In genomic region chr12:96193725-96194571, GRCh38 we compare ENCODE assay signal across 8 cellular contexts. TPM values are rescaled to one million over a fixed set of nuclear protein-coding genes. Genes with fewer than 3 reads are reported as not detected.
A peak's percentile ranks its signal among the peaks of the same experiment; 100 is the strongest.
DNase-seq lines count a peak whose midpoint lies in the region; ATAC-seq and TF ChIP-seq lines count a peak whose summit lies in the region.

TSS of gene ELK3 (plus strand) at chr12:96194375.

- H3K4me1 ChIP-seq in MM.1S (ENCODE audit: low read length), result peaks cover 26% of the 10 kb centered on the region
- peaks cover 9% of the 10 kb centered on the region for H3K4me1 ChIP-seq in body of pancreas
- peaks cover 7% of the 10 kb centered on the region for H3K4me1 ChIP-seq in hepatocyte (ENCODE audit: insufficient read depth)

- peak within 1 kb of the TSS; percentile 91 for H3K9ac ChIP-seq in MM.1S (ENCODE audit: low read length)

- H3K4me3 Mint-ChIP-seq in T-helper 2 cell treated with Interferon-gamma antibody and Interleukin-4, amounts not matched to agents 5 μg/mL and 100 μg/mL, for 36 hours, result peak within 1 kb of the TSS; percentile 94

- H3K9me3 ChIP-seq in MM.1S (replicated peaks; ENCODE audit: insufficient read depth, low read length) (no peaks in the 10 kb centered on the region), body of pancreas (no peaks in the 10 kb centered on the region), hepatocyte (ENCODE audit: low read depth) (no peaks in the 10 kb centered on the region)

- H3K9me2 ChIP-seq in MM.1S (replicated peaks; ENCODE audit: insufficient read depth, low read length) (no peaks in the 10 kb centered on the region), hepatocyte (replicated peaks; ENCODE audit: insufficient read depth) (no peaks in the 10 kb centered on the region)

- WGBS in body of pancreas, 2 donors, result 5 to 11% methylated on average over 33 to 42 of the region's 75 CpGs
- WGBS in hepatocyte (ENCODE audit: low lambda C conversion rate, missing lambda C conversion rate), result 5% methylated on average over 48 of the region's 75 CpGs

- H3K27ac Mint-ChIP-seq in T-helper 2 cell treated with Interferon-gamma antibody and Interleukin-4, amounts not matched to agents 5 μg/mL and 100 μg/mL, for 36 hours, result peak within 1 kb of the TSS; percentile 94

- H3K36me3 ChIP-seq in MM.1S (replicated peaks; ENCODE audit: insufficient read depth, low read length) (no peaks in the 10 kb centered on the region), body of pancreas (replicated peaks in 1 of 2; ENCODE audit: insufficient read depth in 1 of 2, low read depth in 2 of 2) (no peaks in the 10 kb centered on the region), hepatocyte (replicated peaks; ENCODE audit: insufficient read depth, low read depth) (no peaks in the 10 kb centered on the region)

- peaks cover 38% of the 10 kb centered on the region for H3F3A ChIP-seq in MM.1S (ENCODE audit: insufficient read depth, low read length)

- ATAC-seq in body of pancreas (peak; percentile 85), sciatic nerve (peak; percentile 67)

- peaks cover 2% of the 10 kb centered on the region for H3K27me3 Mint-ChIP-seq in T-helper 2 cell treated with Interferon-gamma antibody and Interleukin-4, amounts not matched to agents 5 μg/mL and 100 μg/mL, for 36 hours (ENCODE audit: low read depth)

- H3K36me3 Mint-ChIP-seq in T-helper 2 cell treated with Interferon-gamma antibody and Interleukin-4, amounts not matched to agents 5 μg/mL and 100 μg/mL, for 36 hours (ENCODE audit: low read depth), result peaks cover 7% of the 10 kb centered on the region

- peak; percentile 82 for DNase-seq in ELR (ENCODE audit: low read depth)
- DNase-seq in H4 (ENCODE audit: low spot score), result peak; percentile 58
- DNase-seq in MM.1S, result peak; percentile 60
- peak; percentile 50 for DNase-seq in T-helper 2 cell treated with Interferon-gamma antibody and Interleukin-4, amounts not matched to agents 5 μg/mL and 100 μg/mL, for 36 hours (ENCODE audit: low spot score)
- DNase-seq in body of pancreas, result peak; percentile 63 to 74 (median 72)
- peak; percentile 79 for DNase-seq in hepatocyte (ENCODE audit: low spot score)
- peak; percentile 74 for DNase-seq in sciatic nerve (ENCODE audit: low spot score)
- no peak for DNase-seq in hippocampal formation (lab: John Stamatoyannopoulos, UW)

- intact Hi-C loops in body of pancreas (cut with DNase I), result no loop called here
- intact Hi-C loops in sciatic nerve (cut with DNase I), result no loop called here

- H3K27ac ChIP-seq in MM.1S (ENCODE audit: low read length) (peak within 1 kb of the TSS; percentile 100), body of pancreas (peak within 1 kb of the TSS; percentile 40 to 78 (median 70)), hepatocyte (peak within 1 kb of the TSS; percentile 92)

- H3K4me1 Mint-ChIP-seq in T-helper 2 cell treated with Interferon-gamma antibody and Interleukin-4, amounts not matched to agents 5 μg/mL and 100 μg/mL, for 36 hours (ENCODE audit: low read depth), result peaks cover 43% of the 10 kb centered on the region

- peak; percentile 27 to 72 (median 68) for TF ChIP-seq POLR2A in body of pancreas (IDR thresholded peaks at IDR 0.05)

- peak within 1 kb of the TSS; percentile 99 for H3K4me3 ChIP-seq in MM.1S (ENCODE audit: low read length)
- H3K4me3 ChIP-seq in body of pancreas, result peak within 1 kb of the TSS; percentile 58 to 72
- H3K4me3 ChIP-seq in hepatocyte, result peak within 1 kb of the TSS; percentile 88

- H3K79me2 ChIP-seq in MM.1S (ENCODE audit: low read length) (peaks cover 37% of the 10 kb centered on the region), hepatocyte (peaks cover 22% of the 10 kb centered on the region)

- H4K20me1 ChIP-seq in MM.1S (ENCODE audit: insufficient read depth, low read length), result no peaks in the 10 kb centered on the region
- H4K20me1 ChIP-seq in hepatocyte (ENCODE audit: insufficient read depth, poor library complexity, severe bottlenecking), result no peaks in the 10 kb centered on the region

- H3K27me3 ChIP-seq in MM.1S (replicated peaks; ENCODE audit: insufficient read depth, low read length), result no peaks in the 10 kb centered on the region
- H3K27me3 ChIP-seq in body of pancreas, result no peaks in the 10 kb centered on the region
- no peaks in the 10 kb centered on the region for H3K27me3 ChIP-seq in hepatocyte

- H3K9me3 Mint-ChIP-seq in T-helper 2 cell treated with Interferon-gamma antibody and Interleukin-4, amounts not matched to agents 5 μg/mL and 100 μg/mL, for 36 hours, result no peaks in the 10 kb centered on the region

- peak within 1 kb of the TSS; percentile 97 for H2AFZ ChIP-seq in MM.1S (ENCODE audit: low read length)
- peak within 1 kb of the TSS; percentile 96 for H2AFZ ChIP-seq in hepatocyte

- H3K4me2 ChIP-seq in MM.1S (ENCODE audit: low read depth, low read length), result peak within 1 kb of the TSS; percentile 97
- H3K4me2 ChIP-seq in hepatocyte, result peak within 1 kb of the TSS; percentile 98

- no peak for TF ChIP-seq CTCF in MM.1S (IDR thresholded peaks at IDR 0.05; ENCODE audit: low read length)
- no peak for TF ChIP-seq CTCF in body of pancreas (IDR thresholded peaks at IDR 0.05)
- TF ChIP-seq CTCF in hepatocyte (IDR thresholded peaks at IDR 0.05; ENCODE audit: poor library complexity), result no peak

RNA-seq across cellular contexts. Expression of gene ELK3, which starts in this region (rescaled TPM):
- 15.1 and 17.8 TPM in 2 replicates for total RNA-seq in H4 (2014; rRNA removed; shearing (Covaris generic))
- total RNA-seq in body of pancreas (1 to 10 TPM; 4.9 to 8.0 TPM), hepatocyte (10.6 and 12.1 TPM in 2 replicates), sciatic nerve (30.2 TPM)
- 12.9 and 13.4 TPM in 2 replicates for polyA plus RNA-seq in hepatocyte

Comparison
In these comparisons a context has a peak if more than half of its experiments do, and no peak if none do; other contexts are left out.
1. DNase-seq: peak in ELR (single experiment), H4 (single experiment), MM.1S (single experiment), T-helper 2 cell treated with Interferon-gamma antibody and Interleukin-4, amounts not matched to agents 5 μg/mL and 100 μg/mL, for 36 hours (single experiment), body of pancreas (4 of 4), hepatocyte (single experiment) and sciatic nerve (single experiment); none in hippocampal formation (0 of 2).
2. Peak in every context shown above with its lines, with median percentiles within 50 percentile points of each other: H3K27ac ChIP-seq and H3K4me3 ChIP-seq.